8 cellular contexts compared by ENCODE assay signal in the genomic region with DNA sequence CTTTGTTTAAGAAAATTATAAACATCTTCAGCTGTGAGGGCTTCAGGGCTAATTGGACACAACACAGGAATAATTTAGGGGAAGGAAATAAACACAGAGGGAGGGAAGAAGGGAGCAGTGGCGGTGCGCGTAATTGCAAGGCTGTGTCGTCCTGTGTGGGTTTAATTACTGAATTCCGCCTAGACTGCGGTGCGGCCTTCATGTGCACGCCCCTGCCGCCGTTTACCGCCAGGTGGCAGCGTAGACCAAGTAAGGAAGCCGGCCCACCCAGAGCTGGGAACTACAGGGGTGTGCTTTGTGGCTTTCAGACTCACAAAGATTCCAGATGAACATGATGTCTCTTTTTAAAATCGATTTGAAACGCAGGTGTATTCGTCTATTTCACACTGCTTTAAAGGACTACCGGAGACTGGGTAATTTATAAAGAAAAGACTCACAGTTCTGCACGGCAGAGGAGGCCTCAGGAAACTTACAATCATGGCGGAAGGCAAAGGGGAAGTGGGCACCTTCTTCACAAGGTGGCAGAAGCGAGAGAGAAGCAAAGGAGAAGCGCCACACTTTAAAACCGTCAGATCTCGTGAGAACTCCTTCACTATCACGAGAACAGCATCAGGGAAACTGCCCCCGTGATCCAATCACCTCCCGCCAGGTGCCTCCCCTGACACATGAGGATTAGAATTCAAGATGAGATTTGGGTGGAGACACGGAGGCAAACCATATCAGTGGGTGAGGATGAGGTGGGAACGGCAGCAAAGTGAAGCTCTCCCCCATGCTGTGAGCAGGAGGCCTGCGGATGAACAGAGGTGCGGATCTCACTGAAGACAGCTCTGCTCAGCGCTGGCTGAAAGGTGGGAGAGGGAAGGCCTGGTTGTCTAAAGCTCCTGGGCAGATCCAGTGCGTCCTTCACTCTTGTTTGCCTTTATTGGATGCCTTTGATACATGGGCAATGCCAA.
DNase-seq lines count a peak whose midpoint lies in the region; ATAC-seq and TF ChIP-seq lines count a peak whose summit lies in the region.

No MANE protein-coding gene starts in this region.

- no peak overlapping the region for H2BK15ac ChIP-seq in mesenchymal stem cell (ENCODE audit: low read depth, poor library complexity, severe bottlenecking)

- H3K27ac Mint-ChIP-seq in activated CD8-positive, alpha-beta T cell treated with anti-CD3 and anti-CD28 coated beads for 36 hours: peak overlapping the region; percentile 22

- POLR2A ChIA-PET in activated CD8-positive, alpha-beta T cell treated with anti-CD3 and anti-CD28 coated beads for 36 hours (lab: Charles Lee): interaction anchor here (0.7 kb wide), 1 partner anchor 533 kb away, joined by 3 read pairs; no protein-coding TSS in a partner anchor

- H3K18ac ChIP-seq in mesenchymal stem cell (ENCODE audit: low read depth in 1 of 2, low read length in 2 of 2): no peak overlapping the region

- peaks cover 11% of the 10 kb centered on the region for H3K4me1 Mint-ChIP-seq in activated CD8-positive, alpha-beta T cell treated with anti-CD3 and anti-CD28 coated beads for 36 hours (ENCODE audit: low read depth)

- WGBS in mesenchymal stem cell: 31% methylated on average over 32 of the region's 32 CpGs

- H3K9me3 ChIP-seq in mesenchymal stem cell (ENCODE audit: control insufficient read depth, low read length): peaks cover 13% of the 10 kb centered on the region

- no peak overlapping the region for H3K4ac ChIP-seq in mesenchymal stem cell (ENCODE audit: low read depth in 1 of 2, low read length in 2 of 2)

- no peak overlapping the region for H2BK12ac ChIP-seq in mesenchymal stem cell (ENCODE audit: low read length in 2 of 2)

- H3K79me1 ChIP-seq in mesenchymal stem cell (replicated peaks; ENCODE audit: low read length, poor library complexity, severe bottlenecking): no peaks in the 10 kb centered on the region

- no peak overlapping the region for H2AK5ac ChIP-seq in mesenchymal stem cell (ENCODE audit: low read length, severe bottlenecking)

- no peak overlapping the region for H2BK5ac ChIP-seq in mesenchymal stem cell (ENCODE audit: low read depth, low read length, poor library complexity, severe bottlenecking)

- no peak overlapping the region for H4K8ac ChIP-seq in mesenchymal stem cell (ENCODE audit: low read length)

- CTCF ChIA-PET in activated CD8-positive, alpha-beta T cell treated with anti-CD3 and anti-CD28 coated beads for 36 hours (lab: Charles Lee): interaction anchor here (0.6 to 5.2 kb wide), 15 partner anchors 8 to 241 kb away, joined by 3 to 58 read pairs (median 5); no protein-coding TSS in a partner anchor

- H3K9me3 Mint-ChIP-seq in activated CD8-positive, alpha-beta T cell treated with anti-CD3 and anti-CD28 coated beads for 36 hours: peaks cover 5% of the 10 kb centered on the region

- H3K27ac ChIP-seq in mesenchymal stem cell (ENCODE audit: low read length, poor library complexity, severe bottlenecking): no peak overlapping the region

- peak overlapping the region in 1 of 2 experiments; percentile 35 for H3K14ac ChIP-seq in mesenchymal stem cell (ENCODE audit: low read length in 2 of 2)

- H2BK120ac ChIP-seq in mesenchymal stem cell (ENCODE audit: low read depth, low read length): no peak overlapping the region

- intact Hi-C loops in activated CD8-positive, alpha-beta T cell treated with anti-CD3 and anti-CD28 coated beads for 36 hours (cut with micrococcal nuclease): loop anchor here (1.0 kb wide), 1 partner anchor 221 kb away; no protein-coding TSS in a partner anchor

- peak; percentile 88 for TF ChIP-seq CTCF in AG10803 (conservative IDR thresholded peaks at IDR 0.05; ENCODE audit: low read length)
- peak; percentile 87 for TF ChIP-seq CTCF in activated CD8-positive, alpha-beta T cell treated with anti-CD3 and anti-CD28 coated beads for 36 hours (IDR thresholded peaks at IDR 0.05)

- H3K4me2 ChIP-seq in mesenchymal stem cell (ENCODE audit: low read length, poor library complexity, severe bottlenecking): no peak overlapping the region

- no peak overlapping the region for H2AFZ ChIP-seq in mesenchymal stem cell (ENCODE audit: low read depth, low read length)

- H3K36me3 Mint-ChIP-seq in activated CD8-positive, alpha-beta T cell treated with anti-CD3 and anti-CD28 coated beads for 36 hours (ENCODE audit: low read depth): no peaks in the 10 kb centered on the region

- H3K23ac ChIP-seq in mesenchymal stem cell (ENCODE audit: low read length in 2 of 2): no peak overlapping the region

- H3K9ac ChIP-seq in mesenchymal stem cell (ENCODE audit: low read length): no peak overlapping the region

- H3K4me3 ChIP-seq in AG10803 (ENCODE audit: low read length) (no peak overlapping the region), mesenchymal stem cell (ENCODE audit: insufficient read depth in 1 of 2, low read depth in 1 of 2, low read length in 2 of 2) (no peak overlapping the region)

- H3K36me3 ChIP-seq in mesenchymal stem cell (ENCODE audit: control insufficient read depth in 1 of 2, insufficient read depth in 2 of 2, low read depth in 1 of 2, low read length in 2 of 2): no peaks in the 10 kb centered on the region

- DNase-seq in AG10803 (ENCODE audit: low read depth) (peak; percentile 63), NCI-H526 (lab: John Stamatoyannopoulos, UW) (peak; percentile 37 to 87), mesenchymal stem cell (peak; percentile 77)
- peak; percentile 91 for DNase-seq in activated CD8-positive, alpha-beta T cell treated with anti-CD3 and anti-CD28 coated beads for 36 hours
- DNase-seq in effector CD4-positive, alpha-beta T cell: peak; percentile 38
- DNase-seq in stimulated activated CD8-positive, alpha-beta memory T cell treated with anti-CD3 and anti-CD28 coated beads, Interleukin-2, amount 100 ng/mL, for 48 hours (ENCODE audit: low read depth in 2 of 2): peak; percentile 62 to 67

- peak overlapping the region; percentile 45 for H3K4me3 Mint-ChIP-seq in activated CD8-positive, alpha-beta T cell treated with anti-CD3 and anti-CD28 coated beads for 36 hours

- no peak overlapping the region for H4K91ac ChIP-seq in mesenchymal stem cell (ENCODE audit: low read length)

- peak; percentile 94 for ATAC-seq in GM18858 (IDR thresholded peaks at IDR 0.05; ENCODE audit: unreplicated experiment)
- ATAC-seq in HG03066 (IDR thresholded peaks at IDR 0.05; ENCODE audit: low read depth, unreplicated experiment): peak; percentile 90
- ATAC-seq in activated CD8-positive, alpha-beta T cell treated with anti-CD3 and anti-CD28 coated beads for 36 hours: peak; percentile 99

- peaks cover 5% of the 10 kb centered on the region for H3K27me3 Mint-ChIP-seq in activated CD8-positive, alpha-beta T cell treated with anti-CD3 and anti-CD28 coated beads for 36 hours

- peaks cover 3 to 9% of the 10 kb centered on the region in 2 experiments for H3K27me3 ChIP-seq in mesenchymal stem cell (ENCODE audit: control insufficient read depth in 1 of 2, insufficient read depth in 1 of 2, low read length in 2 of 2)

- peaks cover 4% of the 10 kb centered on the region for H3K4me1 ChIP-seq in mesenchymal stem cell (ENCODE audit: control insufficient read depth, insufficient read depth, low read depth, low read length)

Comparison
In these comparisons a context has a peak if more than half of its experiments do, and no peak if none do; other contexts are left out.
1. DNase-seq: peak in every context shown above with its lines; median percentile 91 in activated CD8-positive, alpha-beta T cell treated with anti-CD3 and anti-CD28 coated beads for 36 hours; 77 in mesenchymal stem cell; 64 in stimulated activated CD8-positive, alpha-beta memory T cell treated with anti-CD3 and anti-CD28 coated beads, Interleukin-2, amount 100 ng/mL, for 48 hours; 63 in AG10803; 62 in NCI-H526; 38 in effector CD4-positive, alpha-beta T cell.